Comparison of ENCODE assay signal across 26 cellular contexts in genomic region chr7:140201393-140201792, GRCh38. TPM values are rescaled to one million over a fixed set of nuclear protein-coding genes. Genes with fewer than 3 reads are reported as not detected.
DNase-seq lines count a peak whose midpoint lies in the region; ATAC-seq, FAIRE-seq and TF ChIP-seq lines count a peak whose summit lies in the region.
"Had no signal": no experiment of that assay in that cellular context is flagged by ENCODE, and none has a peak within 500 bp of the region (broad histone marks: within the 10 kb centered on the region; RNA-seq: fewer than 3 reads in every experiment).

No MANE protein-coding gene starts in this region.

- H3K4me3 ChIP-seq in SK-N-SH (ENCODE audit: low read depth in 2 of 2, low read length in 1 of 2) = no peak overlapping the region
- no peak overlapping the region for H3K4me3 ChIP-seq in HEK293 (ENCODE audit: low read depth, low read length)
- H3K4me3 ChIP-seq in K562 = no peak overlapping the region
- H3K4me3 ChIP-seq: BLaER1 treated with 17β-estradiol and CSF1 and Interleukin-3, amounts not matched to agents 10 nM and 100 nM; MG63; PC-9; SJSA1 had no signal

- H3K9ac ChIP-seq in SK-N-SH (no peak overlapping the region), K562 (ENCODE audit: insufficient read depth in 1 of 2, low read depth in 2 of 2, low read length in 2 of 2) (no peak overlapping the region)
- H3K9ac ChIP-seq: BLaER1 treated with 17β-estradiol and CSF1 and Interleukin-3, amounts not matched to agents 10 nM and 100 nM had no signal

- H3K9me2 ChIP-seq in SK-N-SH = no peaks in the 10 kb centered on the region

- CTCF ChIA-PET in SK-N-SH (lab: Yijun Ruan, JAX) = interaction anchor here (0.5 to 1.3 kb wide), 3 partner anchors 9 to 317 kb away, joined by 3 read pairs; no protein-coding TSS in a partner anchor
- CTCF ChIA-PET in HEK293 (lab: Yijun Ruan, JAX) = interaction anchor here (0.7 kb wide), 1 partner anchor 20 kb away, joined by 3 read pairs; no protein-coding TSS in a partner anchor
- CTCF ChIA-PET in K562 (lab: Yijun Ruan, JAX; ENCODE audit: low intra/inter-chr PET ratio) = no interaction called here

- no peak overlapping the region for H3K4me2 ChIP-seq in SK-N-SH
- H3K4me2 ChIP-seq in K562 (ENCODE audit: insufficient read depth, low read length) = no peak overlapping the region
- H3K4me2 ChIP-seq: BLaER1 treated with 17β-estradiol and CSF1 and Interleukin-3, amounts not matched to agents 10 nM and 100 nM; PC-9 had no signal

- TF ChIP-seq CTCF in SK-N-SH (IDR thresholded peaks at IDR 0.05) (no peak), HEK293 (tag by site-specific recombination; IDR thresholded peaks at IDR 0.05) (no peak), K562 (IDR thresholded peaks at IDR 0.05 in 2 of 3, conservative IDR thresholded peaks at IDR 0.05 in 1 of 3; ENCODE audit: insufficient read depth in 2 of 3, low read depth in 1 of 3, low read length in 3 of 3) (peak; percentile 6 to 25 (median 20); a peak in 2 of 6 replicates)

- DNase-seq in SK-N-SH (no peak), K562 (ENCODE audit: extremely low read depth in 1 of 4, low spot score in 3 of 4) (no peak), NCI-H524 (lab: John Stamatoyannopoulos, UW) (no peak), NCI-H1092 treated with DMSO at 0.1 percent for 48 hours (lab: John Stamatoyannopoulos, UW) (no peak), ACHN (no peak)
- DNase-seq: AML-193; CD4-positive, alpha-beta T cell; GOT3; KG1; MG63; NCI-H1048; NCI-H1436; NCI-H187; NCI-H446; NCI-H526; NCI-H82; NK-92 treated with Interleukin-12 subunit alpha and Interleukin-12 subunit beta, amount 100 ng/mL, for 24 hours; PC-9; Right ventricle myocardium superior; RPMI8226; T-helper 1 cell had no signal

- no peak for FAIRE-seq in K562 (lab: Jason Lieb, UNC)
- FAIRE-seq: D721Med had no signal

- H3K4me1 ChIP-seq in SK-N-SH (ENCODE audit: control insufficient read depth in 1 of 2, insufficient read depth in 2 of 2, low read depth in 1 of 2, low read length in 1 of 2) = no peaks in the 10 kb centered on the region
- H3K4me1 ChIP-seq in HEK293 (ENCODE audit: control insufficient read depth, insufficient read depth, low read length) = no peaks in the 10 kb centered on the region
- H3K4me1 ChIP-seq in K562 (replicated peaks in 1 of 2; ENCODE audit: control insufficient read depth in 2 of 2, insufficient read depth in 2 of 2, low read length in 2 of 2) = peaks cover 11 to 18% of the 10 kb centered on the region in 2 experiments; a peak in 3 of 5 replicates

- intact Hi-C loops in K562 (cut with micrococcal nuclease) = no loop called here

- no peak for TF ChIP-seq EP300 in SK-N-SH (IDR thresholded peaks at IDR 0.05; ENCODE audit: borderline replicate concordance in 1 of 2, low read depth in 1 of 2, low read length in 1 of 2)
- no peak for TF ChIP-seq EP300 in K562 (IDR thresholded peaks at IDR 0.05; ENCODE audit: low read length)

- ATAC-seq in SK-N-SH treated with all-trans-retinoic acid at 6 μM for 48 hours = no peak
- peak; percentile 20; the same call in 2 of the 3 replicates for ATAC-seq in K562

- H3K27me3 ChIP-seq in SK-N-SH (ENCODE audit: insufficient read depth) (peaks cover 24% of the 10 kb centered on the region; the same call in 1 of the 2 replicates), K562 (ENCODE audit: control insufficient read depth in 2 of 2, insufficient read depth in 2 of 2, low read length in 2 of 2) (no peaks in the 10 kb centered on the region)
- H3K27me3 ChIP-seq: BLaER1 treated with 17β-estradiol and CSF1 and Interleukin-3, amounts not matched to agents 10 nM and 100 nM; MG63; SJSA1 had no signal

- POLR2A ChIA-PET in SK-N-SH (lab: Yijun Ruan, JAX) = no interaction called here
- POLR2A ChIA-PET in HEK293 (lab: Yijun Ruan, JAX) = no interaction called here
- POLR2A ChIA-PET in K562 (lab: Yijun Ruan, JAX) = interaction anchor here (0.9 to 1.3 kb wide), 4 partner anchors 9 to 74 kb away, joined by 3 to 10 read pairs (median 4); partner anchors contain the start of gene KDM7A

- H4K20me1 ChIP-seq in SK-N-SH (ENCODE audit: insufficient read depth) (no peaks in the 10 kb centered on the region), K562 (replicated peaks; ENCODE audit: control insufficient read depth, insufficient read depth, low read length) (no peaks in the 10 kb centered on the region)
- H4K20me1 ChIP-seq: BLaER1 treated with 17β-estradiol and CSF1 and Interleukin-3, amounts not matched to agents 10 nM and 100 nM had no signal

- no peaks in the 10 kb centered on the region for H3K9me3 ChIP-seq in SK-N-SH
- H3K9me3 ChIP-seq in HEK293 (ENCODE audit: control insufficient read depth, insufficient read depth, low read depth, low read length) = no peaks in the 10 kb centered on the region
- H3K9me3 ChIP-seq in K562 (replicated peaks; ENCODE audit: control insufficient read depth, insufficient read depth, low read depth, low read length) = no peaks in the 10 kb centered on the region; the same call in 1 of the 2 replicates
- H3K9me3 ChIP-seq: MG63, SJSA1 had no signal

- H3K79me2 ChIP-seq in SK-N-SH (ENCODE audit: insufficient read depth) (no peaks in the 10 kb centered on the region), K562 (ENCODE audit: control insufficient read depth, insufficient read depth, low read length) (no peaks in the 10 kb centered on the region)

- no peaks in the 10 kb centered on the region for H3K9me1 ChIP-seq in K562 (ENCODE audit: control insufficient read depth, insufficient read depth, low read length)

- H3K36me3 ChIP-seq in SK-N-SH (replicated peaks in 1 of 2; ENCODE audit: control insufficient read depth in 1 of 2, insufficient read depth in 2 of 2, low read length in 1 of 2) (no peaks in the 10 kb centered on the region), HEK293 (ENCODE audit: control insufficient read depth in 2 of 2, insufficient read depth in 1 of 2, low read length in 2 of 2) (no peaks in the 10 kb centered on the region), K562 (ENCODE audit: control insufficient read depth, insufficient read depth, low read length) (no peaks in the 10 kb centered on the region)
- H3K36me3 ChIP-seq: BLaER1 treated with 17β-estradiol and CSF1 and Interleukin-3, amounts not matched to agents 10 nM and 100 nM; MG63; SJSA1 had no signal

- no peak for TF ChIP-seq POLR2A in K562 (conservative IDR thresholded peaks at IDR 0.05)

- in situ Hi-C loops in K562 (cut with MboI) (no loop called here), ACHN (cut with HindIII; ENCODE audit: low pct_ligation_motif_present, low pct_unique_long_range_greater_than_20kb, low sequenced_read_pairs) (no loop called here)

- no peak for TF ChIP-seq RAD21 in SK-N-SH (IDR thresholded peaks at IDR 0.05; ENCODE audit: low read length)
- no peak for TF ChIP-seq RAD21 in K562 (CRISPR knock-in tag; conservative IDR thresholded peaks at IDR 0.05 in 1 of 2, IDR thresholded peaks at IDR 0.05 in 1 of 2)

- H2AFZ ChIP-seq in SK-N-SH (ENCODE audit: low read depth) = no peak overlapping the region
- peak overlapping the region; percentile 14; the same call in 1 of the 2 replicates for H2AFZ ChIP-seq in K562 (ENCODE audit: low read depth, low read length)
- H2AFZ ChIP-seq: PC-9 had no signal

- no TSS peak for BruUV-seq in K562 (replicated peaks; lab: Mats Ljungman, UMichigan)

- H3K27ac ChIP-seq in SK-N-SH (ENCODE audit: low read depth in 2 of 2, low read length in 1 of 2) (no peak overlapping the region), HEK293 (ENCODE audit: extremely low read depth, low read depth, low read length) (no peak overlapping the region), K562 (ENCODE audit: extremely low read depth, low read depth, low read length) (no peak overlapping the region)
- H3K27ac ChIP-seq: BLaER1 treated with 17β-estradiol and CSF1 and Interleukin-3, amounts not matched to agents 10 nM and 100 nM; PC-9; SJSA1 had no signal

- 74% methylated on average over 6 of the region's 6 CpGs for WGBS in SK-N-SH (ENCODE audit: low lambda C conversion rate)
- WGBS in K562 (ENCODE audit: insufficient coverage, low coverage, missing lambda C conversion rate) = 30% methylated on average over 6 of the region's 6 CpGs

- peaks cover 6% of the 10 kb centered on the region for H3F3A ChIP-seq in SK-N-SH (replicated peaks; ENCODE audit: insufficient read depth)

TF ChIP-seq in SK-N-SH treated with all-trans-retinoic acid at 6 μM for 48 hours, 23 proteins besides CTCF, POLR2A, EP300 and RAD21 (continues in another document):
- no peak for TF ChIP-seq GLIS3 (CRISPR knock-in tag; IDR thresholded peaks at IDR 0.05)
- TF ChIP-seq ZNF70 (CRISPR knock-in tag; IDR thresholded peaks at IDR 0.05) = no peak
- no peak for TF ChIP-seq TCF4 (CRISPR knock-in tag; IDR thresholded peaks at IDR 0.05; ENCODE audit: borderline replicate concordance)
- no peak for TF ChIP-seq ZC3H10 (CRISPR knock-in tag; IDR thresholded peaks at IDR 0.05)

TF ChIP-seq in K562, 482 proteins besides CTCF, POLR2A, EP300 and RAD21 (continues in another document):
- TF ChIP-seq DPF2 (IDR thresholded peaks at IDR 0.05) (no peak), YY1 (IDR thresholded peaks at IDR 0.05; ENCODE audit: borderline replicate concordance in 1 of 3, control insufficient read depth in 1 of 3, extremely low read depth in 1 of 3, insufficient read depth in 3 of 3, insufficient read length in 1 of 3, insufficient replicate concordance in 2 of 3, low read depth in 1 of 3, low read length in 2 of 3) (peak in 1 of 3 experiments; percentile 55)

RNA-seq across cellular contexts. Expression of gene KDM7A, which starts 24.6 kb away (rescaled TPM):
- polyA plus RNA-seq in SK-N-SH (2012; rRNA removed) = 0.94 and 1.1 TPM in 2 replicates
- 0.91 and 1.0 TPM in 2 replicates for polyA plus RNA-seq in SK-N-SH (2012; cell fraction: cytosol; rRNA removed)
- polyA plus RNA-seq in SK-N-SH (2012; cell fraction: nucleus; rRNA removed) = 6.0 and 6.9 TPM in 2 replicates
- total RNA-seq in K562 (2011; cell fraction: chromatin; rRNA removed; ENCODE audit: low replicate concordance) = 15.5 and 30.7 TPM in 2 replicates
- 5.2 and 9.6 TPM in 2 replicates for total RNA-seq in K562 (2011; cell fraction: nucleolus; rRNA removed)
- 11.7 and 17.5 TPM in 2 replicates for total RNA-seq in K562 (2011; cell fraction: nucleoplasm; rRNA removed)
- total RNA-seq in K562 (2014; rRNA removed) = 7.4 and 8.4 TPM in 2 replicates
- total RNA-seq in K562 (2014; rRNA removed; fragmentation: Illumina TruSeq; extraction: Trizol) = 7.0 and 8.2 TPM in 2 replicates
- total RNA-seq in K562 (2015; rRNA removed; fragmentation: Illumina TruSeq; extraction: Trizol) = 3.5 and 4.1 TPM in 2 replicates
- total RNA-seq in K562 (2021) = 7.6 and 7.8 TPM in 2 replicates
- polyA plus RNA-seq in K562 (2011; rRNA removed) = 6.4 and 7.6 TPM in 2 replicates
- 2.1 and 3.7 TPM in 2 replicates for polyA plus RNA-seq in K562 (2011; cell fraction: cytosol; rRNA removed)
- 15.0 and 21.3 TPM in 2 replicates for polyA plus RNA-seq in K562 (2011; cell fraction: nucleus; rRNA removed)
- 2.9 and 5.2 TPM in 2 replicates for polyA plus RNA-seq in K562 (2012)
- 8.3 and 10.3 TPM in 2 replicates for polyA plus RNA-seq in K562 (2014; fragmentation: Illumina TruSeq; extraction: Trizol)
- polyA plus RNA-seq in K562 (2014; fragmentation: Nextera tagmentation; extraction: Ambion mirVana) = 1 to 10 TPM in 1 of 2 experiments, under 1 TPM in 1; 0.90 to 1.3 TPM
- polyA plus RNA-seq in K562 (2014; rRNA removed) = 4.4 and 6.7 TPM in 2 replicates
- 21.0 and 23.1 TPM in 2 replicates for polyA minus RNA-seq in K562 (2011; rRNA and poly(A)+ RNA removed)
- 7.3 and 9.8 TPM in 2 replicates for polyA minus RNA-seq in K562 (2011; cell fraction: cytosol; rRNA and poly(A)+ RNA removed)
- polyA minus RNA-seq in K562 (2011; cell fraction: nucleus; rRNA and poly(A)+ RNA removed) = 9.2 and 16.3 TPM in 2 replicates

Comparison
In these comparisons a context has a peak if more than half of its experiments do, and no peak if none do; other contexts are left out.
1. CTCF ChIP-seq: peak in K562 (3 of 3); none in SK-N-SH (single experiment) and HEK293 (single experiment).